ENCODE assay signal across 12 cellular contexts in the genomic region with DNA sequence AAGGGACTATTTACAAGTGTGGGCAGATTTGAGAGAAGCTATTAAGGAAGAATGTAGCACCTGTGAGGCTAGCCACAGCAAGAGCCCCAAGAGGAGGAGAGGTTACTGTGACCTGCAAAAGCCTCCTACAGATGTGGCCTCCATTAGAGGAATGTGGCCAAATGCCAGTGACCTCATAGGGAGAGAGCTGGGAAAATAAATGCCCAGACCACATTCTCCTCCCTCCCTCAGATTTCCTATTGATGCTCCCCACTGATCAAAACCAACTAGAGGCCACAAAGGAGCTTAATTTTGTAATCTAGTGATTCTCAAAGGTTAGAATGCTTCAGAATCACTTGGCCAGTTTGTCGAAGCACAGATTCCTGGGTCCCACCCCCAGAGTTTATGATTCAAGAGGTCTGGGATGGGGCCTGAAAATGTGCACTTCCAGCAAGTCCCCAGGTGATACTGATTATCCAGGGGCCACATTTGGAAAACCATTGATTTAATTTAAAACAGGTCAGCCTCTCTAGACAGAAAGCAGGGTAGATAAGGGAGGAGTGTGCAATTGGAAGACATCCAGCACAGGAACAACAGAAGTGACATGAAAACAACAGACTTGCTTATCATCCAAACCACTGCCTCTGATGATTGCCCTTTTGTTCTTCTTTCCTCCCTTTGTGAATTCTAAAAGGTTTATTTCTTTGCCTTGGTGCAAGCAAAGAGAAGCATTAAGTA.
DNase-seq lines count a peak whose midpoint lies in the region; FAIRE-seq and TF ChIP-seq lines count a peak whose summit lies in the region.
"Had no signal": no experiment of that assay in that cellular context is flagged by ENCODE, and none has a peak within 500 bp of the region (broad histone marks: within the 10 kb centered on the region; RNA-seq: fewer than 3 reads in every experiment).

No MANE protein-coding gene starts in this region.

- no peak overlapping the region for H3K9ac ChIP-seq in endothelial cell of umbilical vein (replicated peaks; ENCODE audit: extremely low read depth, insufficient read depth, low read length)

- intact Hi-C loops in PC-9 (cut with micrococcal nuclease; ENCODE audit: unreplicated experiment) = no loop called here
- intact Hi-C loops in endothelial cell of umbilical vein (cut with micrococcal nuclease) = no loop called here

- no TSS peak for BruUV-seq in PC-9 (replicated peaks; lab: Mats Ljungman, UMichigan)
- BruUV-seq in endothelial cell of umbilical vein (replicated peaks; lab: Mats Ljungman, UMichigan) = no TSS peak

- H3K9me3 Mint-ChIP-seq in type B pancreatic cell = no peaks in the 10 kb centered on the region

- H3K9me3 ChIP-seq in HEK293 (ENCODE audit: control insufficient read depth, insufficient read depth, low read depth, low read length) (no peaks in the 10 kb centered on the region), PC-9 (ENCODE audit: insufficient read depth, low read depth) (no peaks in the 10 kb centered on the region), endothelial cell of umbilical vein (replicated peaks; ENCODE audit: control insufficient read depth, insufficient read depth, low read length) (no peaks in the 10 kb centered on the region)
- H3K9me3 ChIP-seq: heart left ventricle had no signal

- POLR2A ChIA-PET in HEK293 (lab: Yijun Ruan, JAX) = no interaction called here
- POLR2A ChIA-PET in PC-9 (lab: Charles Lee; ENCODE audit: unreplicated experiment) = no interaction called here
- POLR2A ChIA-PET in endothelial cell of umbilical vein (lab: Charles Lee) = no interaction called here

- no peaks in the 10 kb centered on the region for H3K27me3 Mint-ChIP-seq in type B pancreatic cell

- no peak for TF ChIP-seq POLR2A in endothelial cell of umbilical vein (IDR thresholded peaks at IDR 0.05; ENCODE audit: low read depth, low read length)

- H3K4me1 ChIP-seq in HEK293 (ENCODE audit: control insufficient read depth, insufficient read depth, low read length) (peaks cover 4% of the 10 kb centered on the region; the same call in 1 of the 2 replicates), PC-9 (replicated peaks; ENCODE audit: insufficient read depth) (no peaks in the 10 kb centered on the region), endothelial cell of umbilical vein (ENCODE audit: control insufficient read depth, extremely low read depth, insufficient read depth, low read length) (no peaks in the 10 kb centered on the region)
- H3K4me1 ChIP-seq: heart left ventricle had no signal

- H3F3A ChIP-seq in PC-9 (ENCODE audit: insufficient read depth, low read depth) = no peaks in the 10 kb centered on the region

- no peak overlapping the region for H2AFZ ChIP-seq in PC-9
- H2AFZ ChIP-seq in endothelial cell of umbilical vein (ENCODE audit: low read depth, low read length) = no peak overlapping the region

- H3K4me2 ChIP-seq in PC-9 = no peak overlapping the region
- H3K4me2 ChIP-seq in endothelial cell of umbilical vein (ENCODE audit: insufficient read depth, low read length) = no peak overlapping the region
- H3K4me2 ChIP-seq: smooth muscle cell had no signal

- H3K27ac Mint-ChIP-seq in type B pancreatic cell = no peak overlapping the region

- DNase-seq in PC-9 = peak; percentile 13 to 35
- peak; percentile 49 for DNase-seq in endothelial cell of umbilical vein (ENCODE audit: low read depth, low spot score)
- DNase-seq in renal cortical epithelial cell (ENCODE audit: low read depth) = peak; percentile 83
- no peak for DNase-seq in type B pancreatic cell (ENCODE audit: extremely low spot score, unreplicated experiment)
- no peak for DNase-seq in activated gamma-delta T cell (lab: John Stamatoyannopoulos, UW)
- DNase-seq in AG08395 (ENCODE audit: low spot score) = no peak
- DNase-seq: activated naive CD4-positive, alpha-beta T cell; dorsolateral prefrontal cortex; heart left ventricle; NCI-H2107 had no signal

- no peaks in the 10 kb centered on the region for H3K79me2 ChIP-seq in PC-9 (ENCODE audit: low read depth)
- H3K79me2 ChIP-seq in endothelial cell of umbilical vein (ENCODE audit: control insufficient read depth, insufficient read depth, low read length) = no peaks in the 10 kb centered on the region

- dilution Hi-C loops in endothelial cell of umbilical vein (cut with MboI; ENCODE audit: extremely low pct_ligation_motif_present, low sequenced_read_pairs) = no loop called here

- no peak for FAIRE-seq in endothelial cell of umbilical vein (lab: Jason Lieb, UNC)

- H3K36me3 ChIP-seq in HEK293 (ENCODE audit: control insufficient read depth in 2 of 2, insufficient read depth in 1 of 2, low read length in 2 of 2) = no peaks in the 10 kb centered on the region
- no peaks in the 10 kb centered on the region for H3K36me3 ChIP-seq in PC-9 (ENCODE audit: low read depth)
- no peaks in the 10 kb centered on the region for H3K36me3 ChIP-seq in endothelial cell of umbilical vein (ENCODE audit: control insufficient read depth in 2 of 2, extremely low read depth in 1 of 2, insufficient read depth in 2 of 2, low read length in 2 of 2)
- H3K36me3 ChIP-seq: heart left ventricle had no signal

- TF ChIP-seq CTCF in HEK293 (tag by site-specific recombination; IDR thresholded peaks at IDR 0.05) (no peak), PC-9 (conservative IDR thresholded peaks at IDR 0.05) (no peak), endothelial cell of umbilical vein (IDR thresholded peaks at IDR 0.05; ENCODE audit: extremely low read depth in 1 of 2, insufficient read depth in 1 of 2, low read depth in 1 of 2, low read length in 2 of 2) (no peak), type B pancreatic cell (conservative IDR thresholded peaks at IDR 0.05) (no peak)

- H3K4me3 ChIP-seq in HEK293 (ENCODE audit: low read depth, low read length) (no peak overlapping the region), PC-9 (no peak overlapping the region), endothelial cell of umbilical vein (replicated peaks in 1 of 3; ENCODE audit: insufficient read depth in 1 of 3, low read depth in 1 of 3, low read length in 3 of 3) (no peak overlapping the region)
- H3K4me3 ChIP-seq: dorsolateral prefrontal cortex, heart left ventricle had no signal

- H3K27me3 ChIP-seq in PC-9 (ENCODE audit: insufficient read depth, low read depth) = no peaks in the 10 kb centered on the region
- H3K27me3 ChIP-seq in endothelial cell of umbilical vein (ENCODE audit: control insufficient read depth in 2 of 2, insufficient read depth in 2 of 2, low read length in 2 of 2) = peaks cover 6% of the 10 kb centered on the region in 2 experiments

- H3K36me3 Mint-ChIP-seq in type B pancreatic cell = no peaks in the 10 kb centered on the region

- H3K27ac ChIP-seq in HEK293 (ENCODE audit: extremely low read depth, low read depth, low read length) = no peak overlapping the region
- no peak overlapping the region for H3K27ac ChIP-seq in PC-9
- H3K27ac ChIP-seq in endothelial cell of umbilical vein (ENCODE audit: insufficient read depth, low read depth, low read length) = no peak overlapping the region
- H3K27ac ChIP-seq: dorsolateral prefrontal cortex, heart left ventricle had no signal

- H3K4me1 Mint-ChIP-seq in type B pancreatic cell (ENCODE audit: unreplicated experiment) = peaks cover 20% of the 10 kb centered on the region

- no peaks in the 10 kb centered on the region for H4K20me1 ChIP-seq in PC-9 (ENCODE audit: insufficient read depth)
- H4K20me1 ChIP-seq in endothelial cell of umbilical vein (replicated peaks; ENCODE audit: control insufficient read depth, extremely low read depth, insufficient read depth, low read length) = no peaks in the 10 kb centered on the region

- H3K9me1 ChIP-seq in endothelial cell of umbilical vein (replicated peaks; ENCODE audit: control insufficient read depth, extremely low read depth, insufficient read depth, low read length) = no peaks in the 10 kb centered on the region

- CTCF ChIA-PET in HEK293 (lab: Yijun Ruan, JAX) = interaction anchor here (0.5 to 2.0 kb wide), 5 partner anchors 57 to 1819 kb away, joined by 3 to 6 read pairs (median 5); no protein-coding TSS in a partner anchor
- CTCF ChIA-PET in PC-9 (lab: Charles Lee) = interaction anchor here (0.6 kb wide), 1 partner anchor 595 kb away, joined by 3 read pairs; no protein-coding TSS in a partner anchor
- CTCF ChIA-PET in endothelial cell of umbilical vein (lab: Charles Lee) = interaction anchor here (0.6 to 1.3 kb wide), 4 partner anchors 24 to 111 kb away, joined by 3 read pairs; no protein-coding TSS in a partner anchor

- H3K4me3 Mint-ChIP-seq in type B pancreatic cell = no peak overlapping the region

- H3K9me2 ChIP-seq in PC-9 (ENCODE audit: insufficient read depth) = no peaks in the 10 kb centered on the region

TF ChIP-seq in HEK293, 187 proteins besides CTCF, POLR2A, EP300 and RAD21 (continues in another document):
- peak; percentile 35 for TF ChIP-seq ZIC2 (tag by site-specific recombination; IDR thresholded peaks at IDR 0.05)
- no peak for TF ChIP-seq ZFP69B (tag by site-specific recombination; IDR thresholded peaks at IDR 0.05)
- no peak for TF ChIP-seq ZNF18 (tag by site-specific recombination; IDR thresholded peaks at IDR 0.05)

TF ChIP-seq in endothelial cell of umbilical vein, 7 proteins besides CTCF, POLR2A, EP300 and RAD21:
- no peak for TF ChIP-seq JUN (IDR thresholded peaks at IDR 0.05; ENCODE audit: borderline replicate concordance, insufficient read depth, insufficient read length, low read depth)
- no peak for TF ChIP-seq EZH2 (IDR thresholded peaks at IDR 0.05; ENCODE audit: borderline replicate concordance, low read depth, low read length, severe bottlenecking)
- no peak for TF ChIP-seq POLR2AphosphoS5 (IDR thresholded peaks at IDR 0.05; ENCODE audit: insufficient read depth, low read depth, low read length)
- TF ChIP-seq, protein P1, sequence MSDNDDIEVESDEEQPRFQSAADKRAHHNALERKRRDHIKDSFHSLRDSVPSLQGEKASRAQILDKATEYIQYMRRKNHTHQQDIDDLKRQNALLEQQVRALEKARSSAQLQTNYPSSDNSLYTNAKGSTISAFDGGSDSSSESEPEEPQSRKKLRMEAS (IDR thresholded peaks at IDR 0.05; ENCODE audit: insufficient read depth, insufficient read length) = no peak
- no peak for TF ChIP-seq GATA2 (IDR thresholded peaks at IDR 0.05; ENCODE audit: insufficient read depth, insufficient read length, low read depth, low read length)
- no peak for TF ChIP-seq MYC (IDR thresholded peaks at IDR 0.05; ENCODE audit: low read depth, low read length)
- TF ChIP-seq FOS (IDR thresholded peaks at IDR 0.05; ENCODE audit: borderline replicate concordance, insufficient read depth, low read length) = no peak

Comparison
In these comparisons a context has a peak if more than half of its experiments do, and no peak if none do; other contexts are left out.
1. DNase-seq: peak in PC-9 (2 of 2), endothelial cell of umbilical vein (single experiment) and renal cortical epithelial cell (single experiment); none in type B pancreatic cell (single experiment), activated gamma-delta T cell (single experiment) and AG08395 (single experiment).